In genomic region chr1:18579267-18579666, GRCh38 we compare ENCODE assay signal across 16 cellular contexts. TPM values are rescaled to one million over a fixed set of nuclear protein-coding genes. Genes with fewer than 3 reads are reported as not detected.
"Had no signal": no experiment of that assay in that cellular context is flagged by ENCODE, and none has a peak within 500 bp of the region (broad histone marks: within the 10 kb centered on the region; RNA-seq: fewer than 3 reads in every experiment).

No MANE protein-coding gene starts in this region.

RNA-seq across cellular contexts. Expression of gene PAX7, which starts 51.4 kb away (rescaled TPM):
- total RNA-seq: activated CD4-positive, alpha-beta T cell treated with anti-CD3 and anti-CD28 coated beads, Interleukin-2, amount 10 ng/mL, durations not matched to agents 7 days and 5 days; activated CD8-positive, alpha-beta memory T cell treated with anti-CD3 and anti-CD28 coated beads, Interleukin-2, amount 10 ng/mL, durations not matched to agents 7 days and 5 days; activated CD8-positive, alpha-beta T cell treated with anti-CD3 and anti-CD28 coated beads, Interleukin-2, amount 10 ng/mL, durations not matched to agents 7 days and 5 days; adrenal gland; aorta; body of pancreas; dermis blood vessel endothelial cell; esophagus muscularis mucosa; foreskin keratinocyte; heart left ventricle; kidney epithelial cell; mesothelial cell of epicardium; osteocyte; progenitor cell of endocrine pancreas; renal cortical epithelial cell; right lobe of liver had no signal
